Comparison of ENCODE assay signal across 30 cellular contexts in the genomic region with DNA sequence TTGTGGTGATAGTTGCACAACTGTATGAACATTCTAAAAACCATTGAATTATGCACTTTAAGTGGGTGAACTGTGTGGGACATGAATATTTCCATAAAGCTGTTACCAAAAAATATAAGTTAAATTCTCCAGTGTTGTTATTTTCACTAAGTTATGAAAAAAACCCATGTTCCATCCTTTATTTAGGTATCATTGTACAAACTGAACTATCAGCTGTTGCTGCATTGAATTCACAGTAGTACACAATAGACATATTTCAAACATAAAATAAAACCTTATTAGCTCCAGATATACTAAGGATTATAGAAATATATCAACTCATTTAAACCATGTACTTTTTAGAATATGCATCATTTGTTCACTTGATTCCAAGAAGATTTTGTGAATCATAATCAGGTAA.
"Had no signal": no experiment of that assay in that cellular context is flagged by ENCODE, and none has a peak within 500 bp of the region (broad histone marks: within the 10 kb centered on the region; RNA-seq: fewer than 3 reads in every experiment).

No MANE protein-coding gene starts in this region.

- H3K27me3 Mint-ChIP-seq: activated CD4-positive, alpha-beta T cell treated with anti-CD3 and anti-CD28 coated beads, Interleukin-2, amount 10 ng/mL, durations not matched to agents 24 days and 14 days; activated CD8-positive, alpha-beta T cell treated with anti-CD3 and anti-CD28 coated beads for 36 hours; activated naive CD8-positive, alpha-beta T cell treated with anti-CD3 and anti-CD28 coated beads for 36 hours; activated T-helper 17 cell treated with anti-CD3 and anti-CD28 coated beads, Interleukin-2, amount 50 U/mL, for 72 hours had no signal

- H3K4me3 Mint-ChIP-seq: activated CD4-positive, alpha-beta T cell treated with anti-CD3 and anti-CD28 coated beads, Interleukin-2, amount 10 ng/mL, durations not matched to agents 24 days and 14 days; activated CD8-positive, alpha-beta T cell treated with anti-CD3 and anti-CD28 coated beads for 36 hours; activated naive CD8-positive, alpha-beta T cell treated with anti-CD3 and anti-CD28 coated beads for 36 hours; activated T-cell treated with anti-CD3 and anti-CD28 coated beads, Interleukin-2, amount 50 U/mL, for 72 hours; activated T-helper 17 cell treated with anti-CD3 and anti-CD28 coated beads, Interleukin-2, amount 50 U/mL, for 72 hours had no signal

- H3K27ac ChIP-seq: ascending aorta, body of pancreas, breast epithelium, PC-9, SJCRH30, SK-N-MC, WERI-Rb-1 had no signal

- H3K4me3 ChIP-seq: ascending aorta, body of pancreas, breast epithelium, PC-9, SJCRH30, SK-N-MC had no signal

- H3K27ac Mint-ChIP-seq: activated CD4-positive, alpha-beta T cell treated with anti-CD3 and anti-CD28 coated beads, Interleukin-2, amount 10 ng/mL, durations not matched to agents 24 days and 14 days; activated CD8-positive, alpha-beta T cell treated with anti-CD3 and anti-CD28 coated beads for 36 hours; activated naive CD8-positive, alpha-beta T cell treated with anti-CD3 and anti-CD28 coated beads for 36 hours; activated T-cell treated with anti-CD3 and anti-CD28 coated beads, Interleukin-2, amount 50 U/mL, for 72 hours; activated T-helper 17 cell treated with anti-CD3 and anti-CD28 coated beads, Interleukin-2, amount 50 U/mL, for 72 hours had no signal

- FAIRE-seq: RCC 7860 had no signal

- H3K36me3 ChIP-seq: ascending aorta, breast epithelium, SJCRH30, WERI-Rb-1 had no signal

- H2AFZ ChIP-seq: PC-9 had no signal

- H3K4me1 Mint-ChIP-seq: activated CD4-positive, alpha-beta T cell treated with anti-CD3 and anti-CD28 coated beads, Interleukin-2, amount 10 ng/mL, durations not matched to agents 24 days and 14 days had no signal

- H3K9me3 ChIP-seq: body of pancreas had no signal

- DNase-seq: activated CD4-positive, alpha-beta T cell treated with anti-CD3 and anti-CD28 coated beads, Interleukin-2, amount 10 ng/mL, durations not matched to agents 24 days and 14 days; activated CD4-positive, alpha-beta T cell treated with anti-CD3 and anti-CD28 coated beads, Interleukin-2, amount 50 U/mL, for 4 hours; activated CD8-positive, alpha-beta T cell treated with anti-CD3 and anti-CD28 coated beads for 36 hours; activated effector memory CD4-positive, alpha-beta T cell treated with anti-CD3 and anti-CD28 coated beads, Interleukin-2, amount 50 U/mL, for 16 hours; activated naive CD4-positive, alpha-beta T cell; activated naive CD4-positive, alpha-beta T cell treated with anti-CD3 and anti-CD28 coated beads, Interleukin-2, amount 50 U/mL, for 16 hours; activated naive CD8-positive, alpha-beta T cell treated with anti-CD3 and anti-CD28 coated beads for 36 hours; activated T-cell treated with anti-CD3 and anti-CD28 coated beads, Interleukin-2, amount 50 U/mL, for 1 hour; activated T-cell treated with anti-CD3 and anti-CD28 coated beads, Interleukin-2, amount 50 U/mL, for 72 hours; amygdala; body of pancreas; NCI-H1092 treated with DMSO at 0.1 percent for 48 hours; NCI-H1417; NCI-H146; NCI-H187; NCI-H2029 treated with DMSO at 0.1 percent for 48 hours; NCI-H2107; NCI-H2171; NCI-H510A; NCI-H526; PC-9; Right ventricle myocardium superior; SJCRH30; T1000; WERI-Rb-1 had no signal

- H3K4me1 ChIP-seq: ascending aorta, body of pancreas, breast epithelium, SJCRH30 had no signal

- H3K4me2 ChIP-seq: PC-9 had no signal

- H3K27me3 ChIP-seq: ascending aorta, body of pancreas, breast epithelium, SJCRH30 had no signal

- ATAC-seq: activated CD8-positive, alpha-beta T cell treated with anti-CD3 and anti-CD28 coated beads for 36 hours; activated T-cell treated with anti-CD3 and anti-CD28 coated beads, Interleukin-2, amount 50 U/mL, for 72 hours; activated T-helper 17 cell treated with anti-CD3 and anti-CD28 coated beads, Interleukin-2, amount 50 U/mL, for 72 hours; body of pancreas had no signal
